8 cellular contexts compared by ENCODE assay signal in genomic region chr11:74311352-74311926, GRCh38. TPM values are rescaled to one million over a fixed set of nuclear protein-coding genes. Genes with fewer than 3 reads are reported as not detected.
DNase-seq lines count a peak whose midpoint lies in the region; ATAC-seq and TF ChIP-seq lines count a peak whose summit lies in the region.

Gene P4HA3, minus strand, starts transcription at chr11:74311640. Its CDS starts 29 bp downstream, at chr11:74311611.

- ATAC-seq in activated B cell treated with CpG ODN at 0.5 μM for 24 hours (ENCODE audit: low read depth) (peak; percentile 96), left lung (peak; percentile 99), GM18858 (IDR thresholded peaks at IDR 0.05; ENCODE audit: unreplicated experiment) (no peak)

- peak within 1 kb of the TSS; percentile 21 for H3K4me3 Mint-ChIP-seq in activated B cell treated with CpG ODN at 0.5 μM for 24 hours

- H3K4me3 ChIP-seq in HUES64 (ENCODE audit: low read length) = peak within 1 kb of the TSS; percentile 54
- peak within 1 kb of the TSS; percentile 56 for H3K4me3 ChIP-seq in colonic mucosa
- H3K4me3 ChIP-seq in left lung = peak within 1 kb of the TSS; percentile 43 to 47

- no peaks in the 10 kb centered on the region for H3K36me3 ChIP-seq in HUES64 (ENCODE audit: insufficient read depth, low read length)
- no peaks in the 10 kb centered on the region for H3K36me3 ChIP-seq in colonic mucosa
- no peaks in the 10 kb centered on the region for H3K36me3 ChIP-seq in left lung

- H3K27me3 ChIP-seq in HUES64 (ENCODE audit: insufficient read depth, low read length) = peaks cover 49% of the 10 kb centered on the region
- no peaks in the 10 kb centered on the region for H3K27me3 ChIP-seq in colonic mucosa
- peaks cover 0 to 22% of the 10 kb centered on the region in 2 donors for H3K27me3 ChIP-seq in left lung

- peak; percentile 84 for DNase-seq in AG08396 (ENCODE audit: low spot score)
- peak; percentile 34 for DNase-seq in activated B cell treated with CpG ODN at 0.5 μM for 24 hours
- DNase-seq in colonic mucosa = peak; percentile 86
- peak; percentile 85 to 96 for DNase-seq in left lung
- peak in 2 of 3 experiments; percentile 9 to 70 for DNase-seq in stimulated activated CD4-positive, alpha-beta T cell treated with anti-CD3 and anti-CD28 coated beads, TNF-alpha, amount 100 ng/mL, for 24 hours (ENCODE audit: low read depth in 3 of 3)
- no peak for DNase-seq in DMS153 treated with DMSO at 0.1 percent for 48 hours (lab: John Stamatoyannopoulos, UW; ENCODE audit: unreplicated experiment)

- 7% methylated on average over 62 of the region's 62 CpGs for WGBS in HUES64

- H3K4me1 Mint-ChIP-seq in activated B cell treated with CpG ODN at 0.5 μM for 24 hours = peaks cover 13% of the 10 kb centered on the region

- H3K27ac Mint-ChIP-seq in activated B cell treated with CpG ODN at 0.5 μM for 24 hours = peak within 1 kb of the TSS; percentile 3

- intact Hi-C loops in activated B cell treated with CpG ODN at 0.5 μM for 24 hours (cut with micrococcal nuclease) (no loop called here), colonic mucosa (cut with DNase I) (loop anchor here (10.0 kb wide), 1 partner anchor 57 kb away; no protein-coding TSS in a partner anchor), left lung (cut with DNase I) (no loop called here)

- H3K27ac ChIP-seq in HUES64 (ENCODE audit: low read depth, low read length) (no peak within 1 kb of the TSS), colonic mucosa (no peak within 1 kb of the TSS), left lung (peak within 1 kb of the TSS in 1 of 2 donors; percentile 28)

- H3K9ac ChIP-seq in HUES64 (ENCODE audit: low read depth, low read length) (no peak within 1 kb of the TSS), colonic mucosa (ENCODE audit: low read depth in 2 of 2, low read length in 2 of 2) (peak within 1 kb of the TSS in 1 of 2 donors; percentile 55)

- H3K36me3 Mint-ChIP-seq in activated B cell treated with CpG ODN at 0.5 μM for 24 hours (ENCODE audit: low read depth) = no peaks in the 10 kb centered on the region

- no peak for TF ChIP-seq CTCF in activated B cell treated with CpG ODN at 0.5 μM for 24 hours (IDR thresholded peaks at IDR 0.05)
- TF ChIP-seq CTCF in colonic mucosa (IDR thresholded peaks at IDR 0.05) = no peak
- TF ChIP-seq CTCF in left lung (IDR thresholded peaks at IDR 0.05) = no peak

- peaks cover 2% of the 10 kb centered on the region for H3K9me3 Mint-ChIP-seq in activated B cell treated with CpG ODN at 0.5 μM for 24 hours

- H3K9me3 ChIP-seq in HUES64 (ENCODE audit: insufficient read depth, low read depth, low read length) (peaks cover 2% of the 10 kb centered on the region; the same call in 1 of the 2 replicates), colonic mucosa (no peaks in the 10 kb centered on the region), left lung (peaks cover 0 to 6% of the 10 kb centered on the region in 2 donors)

- POLR2A ChIA-PET in activated B cell treated with CpG ODN at 0.5 μM for 24 hours (lab: Charles Lee) = no interaction called here

- H3K4me1 ChIP-seq in HUES64 (ENCODE audit: insufficient read depth, low read length) = no peaks in the 10 kb centered on the region; the same call in 1 of the 2 replicates
- H3K4me1 ChIP-seq in colonic mucosa = no peaks in the 10 kb centered on the region
- H3K4me1 ChIP-seq in left lung = peaks cover 0 to 8% of the 10 kb centered on the region in 2 donors

- H3K27me3 Mint-ChIP-seq in activated B cell treated with CpG ODN at 0.5 μM for 24 hours = peaks cover 25% of the 10 kb centered on the region

- CTCF ChIA-PET in activated B cell treated with CpG ODN at 0.5 μM for 24 hours (lab: Charles Lee) = no interaction called here

RNA-seq across cellular contexts. Expression of gene P4HA3, which starts in this region (rescaled TPM):
- not detected for polyA plus RNA-seq in HUES64 (2013, experiment 1 of 2)
- not detected for polyA plus RNA-seq in HUES64 (2013, experiment 2 of 2)
- total RNA-seq in activated B cell treated with CpG ODN at 0.5 μM for 24 hours = not detected in 2 replicates
- total RNA-seq in colonic mucosa = under 1 TPM; 0.12 to 0.85 TPM
- total RNA-seq in left lung = 10 to 100 TPM in 1 of 2 donors, 1 to 10 TPM in 1; 2.0 to 12.1 TPM

Comparison
In these comparisons a context has a peak if more than half of its experiments do, and no peak if none do; other contexts are left out.
1. Peak in DNase-seq and ATAC-seq in activated B cell treated with CpG ODN at 0.5 μM for 24 hours; RNA of the gene not detected or under 1 TPM.
2. Peak in DNase-seq and H3K4me3 ChIP-seq in colonic mucosa; RNA of the gene not detected or under 1 TPM.